Comparison of ENCODE assay signal across 1 cellular context in the genomic region with DNA sequence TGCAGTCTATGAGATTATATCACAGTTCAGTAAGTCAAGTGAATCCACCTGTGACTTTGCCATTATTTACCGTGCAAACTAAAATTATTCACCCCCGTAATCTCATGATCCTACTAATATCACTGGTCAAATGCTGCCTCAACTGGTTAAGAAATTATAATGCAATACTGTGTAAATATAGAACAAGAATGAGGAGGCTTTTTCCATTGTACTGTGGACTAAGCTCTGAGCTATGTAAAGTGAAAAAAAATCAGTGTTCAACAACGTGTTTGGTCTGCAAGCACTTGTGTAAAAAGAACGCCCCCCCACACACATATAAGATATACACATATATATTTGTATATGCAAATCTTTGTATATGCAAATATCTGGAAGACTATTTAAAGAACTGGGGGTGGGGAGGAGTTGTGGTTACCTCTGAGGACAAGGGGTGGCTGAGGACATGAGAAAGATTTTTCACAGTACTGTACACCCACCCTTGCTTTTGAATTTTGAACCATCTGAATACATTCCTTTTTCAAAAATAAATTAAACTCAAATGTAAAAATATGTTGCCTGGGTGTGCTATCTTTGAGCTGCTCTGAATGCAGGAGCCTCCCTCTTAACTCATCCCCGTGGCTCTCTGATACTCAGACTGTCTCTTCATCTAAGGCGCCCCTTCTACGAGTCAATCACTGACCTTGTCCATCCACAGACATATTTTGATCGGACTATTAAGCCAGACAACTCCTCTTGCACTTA.
A peak's percentile ranks its signal among the peaks of the same experiment; 100 is the strongest.
TF ChIP-seq lines count a peak whose summit lies in the region.

No MANE protein-coding gene starts in this region.

TF ChIP-seq in GM12878, 131 proteins besides CTCF, POLR2A, EP300 and RAD21:
- TF ChIP-seq ASH2L (IDR thresholded peaks at IDR 0.05; ENCODE audit: borderline replicate concordance, low read depth): no peak
- peak; percentile 82 for TF ChIP-seq MEF2A (IDR thresholded peaks at IDR 0.05; ENCODE audit: insufficient read depth, low read depth, low read length)
- TF ChIP-seq, protein P1, sequence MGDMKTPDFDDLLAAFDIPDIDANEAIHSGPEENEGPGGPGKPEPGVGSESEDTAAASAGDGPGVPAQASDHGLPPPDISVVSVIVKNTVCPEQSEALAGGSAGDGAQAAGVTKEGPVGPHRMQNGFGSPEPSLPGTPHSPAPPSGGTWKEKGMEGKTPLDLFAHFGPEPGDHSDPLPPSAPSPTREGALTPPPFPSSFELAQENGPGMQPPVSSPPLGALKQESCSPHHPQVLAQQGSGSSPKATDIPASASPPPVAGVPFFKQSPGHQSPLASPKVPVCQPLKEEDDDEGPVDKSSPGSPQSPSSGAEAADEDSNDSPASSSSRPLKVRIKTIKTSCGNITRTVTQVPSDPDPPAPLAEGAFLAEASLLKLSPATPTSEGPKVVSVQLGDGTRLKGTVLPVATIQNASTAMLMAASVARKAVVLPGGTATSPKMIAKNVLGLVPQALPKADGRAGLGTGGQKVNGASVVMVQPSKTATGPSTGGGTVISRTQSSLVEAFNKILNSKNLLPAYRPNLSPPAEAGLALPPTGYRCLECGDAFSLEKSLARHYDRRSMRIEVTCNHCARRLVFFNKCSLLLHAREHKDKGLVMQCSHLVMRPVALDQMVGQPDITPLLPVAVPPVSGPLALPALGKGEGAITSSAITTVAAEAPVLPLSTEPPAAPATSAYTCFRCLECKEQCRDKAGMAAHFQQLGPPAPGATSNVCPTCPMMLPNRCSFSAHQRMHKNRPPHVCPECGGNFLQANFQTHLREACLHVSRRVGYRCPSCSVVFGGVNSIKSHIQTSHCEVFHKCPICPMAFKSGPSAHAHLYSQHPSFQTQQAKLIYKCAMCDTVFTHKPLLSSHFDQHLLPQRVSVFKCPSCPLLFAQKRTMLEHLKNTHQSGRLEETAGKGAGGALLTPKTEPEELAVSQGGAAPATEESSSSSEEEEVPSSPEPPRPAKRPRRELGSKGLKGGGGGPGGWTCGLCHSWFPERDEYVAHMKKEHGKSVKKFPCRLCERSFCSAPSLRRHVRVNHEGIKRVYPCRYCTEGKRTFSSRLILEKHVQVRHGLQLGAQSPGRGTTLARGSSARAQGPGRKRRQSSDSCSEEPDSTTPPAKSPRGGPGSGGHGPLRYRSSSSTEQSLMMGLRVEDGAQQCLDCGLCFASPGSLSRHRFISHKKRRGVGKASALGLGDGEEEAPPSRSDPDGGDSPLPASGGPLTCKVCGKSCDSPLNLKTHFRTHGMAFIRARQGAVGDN (IDR thresholded peaks at IDR 0.05): no peak
- peak; percentile 89 for TF ChIP-seq RUNX3 (IDR thresholded peaks at IDR 0.05; ENCODE audit: low read length)
- no peak for TF ChIP-seq SMAD1 (IDR thresholded peaks at IDR 0.05; ENCODE audit: low read depth, partially characterized antibody)
- no peak for TF ChIP-seq PAX8 (IDR thresholded peaks at IDR 0.05)
- no peak for TF ChIP-seq CREM (IDR thresholded peaks at IDR 0.05; ENCODE audit: low read depth)
- TF ChIP-seq, protein P2, sequence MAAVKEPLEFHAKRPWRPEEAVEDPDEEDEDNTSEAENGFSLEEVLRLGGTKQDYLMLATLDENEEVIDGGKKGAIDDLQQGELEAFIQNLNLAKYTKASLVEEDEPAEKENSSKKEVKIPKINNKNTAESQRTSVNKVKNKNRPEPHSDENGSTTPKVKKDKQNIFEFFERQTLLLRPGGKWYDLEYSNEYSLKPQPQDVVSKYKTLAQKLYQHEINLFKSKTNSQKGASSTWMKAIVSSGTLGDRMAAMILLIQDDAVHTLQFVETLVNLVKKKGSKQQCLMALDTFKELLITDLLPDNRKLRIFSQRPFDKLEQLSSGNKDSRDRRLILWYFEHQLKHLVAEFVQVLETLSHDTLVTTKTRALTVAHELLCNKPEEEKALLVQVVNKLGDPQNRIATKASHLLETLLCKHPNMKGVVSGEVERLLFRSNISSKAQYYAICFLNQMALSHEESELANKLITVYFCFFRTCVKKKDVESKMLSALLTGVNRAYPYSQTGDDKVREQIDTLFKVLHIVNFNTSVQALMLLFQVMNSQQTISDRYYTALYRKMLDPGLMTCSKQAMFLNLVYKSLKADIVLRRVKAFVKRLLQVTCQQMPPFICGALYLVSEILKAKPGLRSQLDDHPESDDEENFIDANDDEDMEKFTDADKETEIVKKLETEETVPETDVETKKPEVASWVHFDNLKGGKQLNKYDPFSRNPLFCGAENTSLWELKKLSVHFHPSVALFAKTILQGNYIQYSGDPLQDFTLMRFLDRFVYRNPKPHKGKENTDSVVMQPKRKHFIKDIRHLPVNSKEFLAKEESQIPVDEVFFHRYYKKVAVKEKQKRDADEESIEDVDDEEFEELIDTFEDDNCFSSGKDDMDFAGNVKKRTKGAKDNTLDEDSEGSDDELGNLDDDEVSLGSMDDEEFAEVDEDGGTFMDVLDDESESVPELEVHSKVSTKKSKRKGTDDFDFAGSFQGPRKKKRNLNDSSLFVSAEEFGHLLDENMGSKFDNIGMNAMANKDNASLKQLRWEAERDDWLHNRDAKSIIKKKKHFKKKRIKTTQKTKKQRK (IDR thresholded peaks at IDR 0.05; ENCODE audit: low read depth, low read length): no peak
- peak; percentile 77; the same call in 2 of the 3 replicates for TF ChIP-seq POU2F2 (IDR thresholded peaks at IDR 0.05; ENCODE audit: borderline replicate concordance, low read depth, low read length)
- peak; percentile 51 for TF ChIP-seq MEF2B (IDR thresholded peaks at IDR 0.05; ENCODE audit: partially characterized antibody, poor library complexity, severe bottlenecking)
- 0 out of 2 replicates have a peak, but pooled peaks have one; percentile 47 for TF ChIP-seq CBFB (IDR thresholded peaks at IDR 0.05; ENCODE audit: low read depth)
- no peak for TF ChIP-seq NBN (IDR thresholded peaks at IDR 0.05)
